Comparison of ENCODE assay signal across 7 cellular contexts in the genomic region with DNA sequence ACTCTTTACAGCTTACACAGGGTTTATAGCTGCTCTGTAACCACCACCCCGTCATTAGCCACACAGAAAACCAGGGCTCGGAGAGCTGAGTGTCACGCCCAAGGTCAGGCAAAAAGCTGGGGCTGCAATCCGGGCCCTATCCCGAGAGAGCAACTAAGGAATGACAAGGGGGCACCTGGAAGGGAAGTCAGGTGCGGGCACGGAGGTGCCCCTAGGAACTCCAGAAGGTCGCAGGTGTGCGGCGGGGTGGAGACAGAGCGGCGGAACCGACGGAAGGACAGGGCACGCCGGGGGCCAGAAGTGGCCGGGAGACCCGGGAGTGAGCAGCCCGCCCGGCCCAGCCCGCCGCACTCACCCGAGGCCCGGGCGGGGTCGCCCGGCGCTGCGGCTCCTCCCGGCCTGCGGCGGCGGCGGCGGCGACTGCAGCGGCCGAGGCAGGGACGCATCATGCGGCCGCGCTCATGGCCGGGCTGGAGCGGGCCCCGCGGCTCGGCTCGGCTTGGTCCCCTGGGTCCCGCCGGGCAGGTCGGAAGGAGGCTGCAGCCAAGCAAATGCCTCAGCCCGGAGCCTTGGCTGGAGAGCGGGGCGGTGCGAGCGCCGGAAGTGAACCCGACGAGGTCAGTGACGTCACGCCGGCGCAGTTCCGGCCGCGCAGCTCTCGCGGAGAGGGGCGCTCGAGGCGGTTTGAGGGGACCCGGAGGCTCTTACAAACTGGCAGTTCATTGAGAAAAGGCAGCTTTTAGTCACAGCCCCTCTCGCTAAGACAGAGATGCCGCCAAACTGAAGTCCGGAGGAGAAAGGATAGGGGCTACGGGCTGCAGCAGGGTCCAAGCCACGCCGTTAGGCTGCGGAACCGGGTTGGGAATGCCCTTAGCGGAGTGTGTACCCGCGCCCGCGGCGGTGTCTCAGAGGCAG. TPM values are rescaled to one million over a fixed set of nuclear protein-coding genes. Genes with fewer than 3 reads are reported as not detected.
DNase-seq lines count a peak whose midpoint lies in the region; ATAC-seq and TF ChIP-seq lines count a peak whose summit lies in the region.

A gene with protein sequence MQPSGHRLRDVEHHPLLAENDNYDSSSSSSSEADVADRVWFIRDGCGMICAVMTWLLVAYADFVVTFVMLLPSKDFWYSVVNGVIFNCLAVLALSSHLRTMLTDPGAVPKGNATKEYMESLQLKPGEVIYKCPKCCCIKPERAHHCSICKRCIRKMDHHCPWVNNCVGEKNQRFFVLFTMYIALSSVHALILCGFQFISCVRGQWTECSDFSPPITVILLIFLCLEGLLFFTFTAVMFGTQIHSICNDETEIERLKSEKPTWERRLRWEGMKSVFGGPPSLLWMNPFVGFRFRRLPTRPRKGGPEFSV (minus strand): TSS at position 605 of the 915 bp plus-strand sequence. CDS start 20,917 bp downstream, outside the sequence.

- peak; percentile 45 for DNase-seq in NCI-H146 treated with DMSO at 0.1 percent for 48 hours (lab: John Stamatoyannopoulos, UW; ENCODE audit: unreplicated experiment)
- peak; percentile 61 for DNase-seq in T1000 (lab: John Stamatoyannopoulos, UW)
- DNase-seq in astrocyte of the hippocampus (ENCODE audit: low read depth, low spot score) = peak; percentile 95
- peak; percentile 78 to 80 for DNase-seq in hippocampal formation (lab: John Stamatoyannopoulos, UW)
- peak; percentile 94 for DNase-seq in sciatic nerve (ENCODE audit: low spot score)

- peak; percentile 92 for TF ChIP-seq POLR2A in GM15510 (IDR thresholded peaks at IDR 0.05; ENCODE audit: borderline replicate concordance, extremely low read depth, insufficient read length)

- ATAC-seq in HG02798 (IDR thresholded peaks at IDR 0.05; ENCODE audit: poor library complexity, unreplicated experiment) = peak; percentile 95
- ATAC-seq in sciatic nerve = peak; percentile 98

- intact Hi-C loops in sciatic nerve (cut with DNase I) = no loop called here

RNA-seq across cellular contexts. Expression of the gene that starts here (rescaled TPM):
- total RNA-seq in sciatic nerve = 48.8 TPM

Comparison
In these comparisons a context has a peak if more than half of its experiments do, and no peak if none do; other contexts are left out.
1. Peak in every context shown above with its lines: DNase-seq and ATAC-seq.
2. DNase-seq: peak in every context shown above with its lines; median percentile 95 in astrocyte of the hippocampus; 94 in sciatic nerve; 79 in hippocampal formation; 61 in T1000; 45 in NCI-H146 treated with DMSO at 0.1 percent for 48 hours.